8 cellular contexts compared by ENCODE assay signal in the genomic region with DNA sequence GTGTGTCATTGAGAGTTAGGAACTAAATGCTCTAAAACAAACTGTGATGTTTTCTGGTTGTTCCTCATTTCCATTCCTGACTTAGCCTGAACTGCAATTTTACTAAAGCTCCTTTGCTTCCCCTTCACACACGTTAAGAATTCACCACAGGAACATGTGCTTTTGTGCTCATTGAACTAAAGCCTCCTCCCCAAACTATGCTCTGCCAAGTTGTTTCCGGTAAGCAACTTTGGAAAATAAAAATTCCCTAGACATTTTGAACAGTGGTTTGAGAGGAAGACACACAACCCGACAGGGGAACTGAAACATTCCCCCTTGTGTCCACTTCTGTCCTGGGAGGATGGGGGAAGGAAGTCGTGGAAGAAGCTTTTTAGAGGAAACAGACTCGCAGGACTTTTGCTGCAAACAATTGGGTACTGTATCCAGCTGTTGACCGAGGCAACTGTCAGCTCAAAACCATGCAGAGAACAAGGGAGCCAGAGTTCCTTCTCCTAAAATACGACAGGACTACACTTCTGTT.
DNase-seq lines count a peak whose midpoint lies in the region; ATAC-seq and TF ChIP-seq lines count a peak whose summit lies in the region.

No MANE protein-coding gene starts in this region.

- peak overlapping the region in 1 of 2 experiments; percentile 30 for H3K4ac ChIP-seq in mesenchymal stem cell (ENCODE audit: low read depth in 1 of 2, low read length in 2 of 2)

- H3K27ac Mint-ChIP-seq in chondrocyte (ENCODE audit: unreplicated experiment) (peak overlapping the region; percentile 91), T-cell (no peak overlapping the region)

- H3K27me3 Mint-ChIP-seq in chondrocyte (ENCODE audit: low read depth) (no peaks in the 10 kb centered on the region), T-cell (peaks cover 3 to 4% of the 10 kb centered on the region in 2 donors)

- H3K4me1 ChIP-seq in mesenchymal stem cell (ENCODE audit: control insufficient read depth, insufficient read depth, low read depth, low read length) (peaks cover 2% of the 10 kb centered on the region), aorta (ENCODE audit: control insufficient read depth in 1 of 2, insufficient read depth in 2 of 2, low read length in 2 of 2) (peaks cover 5 to 14% of the 10 kb centered on the region in 2 donors)

- WGBS in mesenchymal stem cell, result 26% methylated on average over 7 of the region's 7 CpGs
- WGBS in aorta, 2 donors, result 0 to 3% methylated on average over 7 of the region's 7 CpGs

- peak overlapping the region; percentile 83 for H3K9ac ChIP-seq in mesenchymal stem cell (ENCODE audit: low read length)

- intact Hi-C loops in aorta (cut with DNase I), result loop anchor here in 1 of 2 donors (1.0 kb wide), 1 partner anchor 45 kb away; no protein-coding TSS in a partner anchor

- H3K4me2 ChIP-seq in mesenchymal stem cell (ENCODE audit: low read length, poor library complexity, severe bottlenecking), result peak overlapping the region; percentile 66

- H3K23ac ChIP-seq in mesenchymal stem cell (ENCODE audit: low read length in 2 of 2), result no peak overlapping the region

- H3K9me3 Mint-ChIP-seq in chondrocyte (ENCODE audit: low read depth), result no peaks in the 10 kb centered on the region
- no peaks in the 10 kb centered on the region for H3K9me3 Mint-ChIP-seq in T-cell

- no peak overlapping the region for H2BK12ac ChIP-seq in mesenchymal stem cell (ENCODE audit: low read length in 2 of 2)

- H2AFZ ChIP-seq in mesenchymal stem cell (ENCODE audit: low read depth, low read length), result peak overlapping the region; percentile 46

- CTCF ChIA-PET in BJ (lab: Yijun Ruan, JAX), result interaction anchor here (0.6 to 1.2 kb wide), 3 partner anchors 10 to 214 kb away, joined by 3 read pairs; no protein-coding TSS in a partner anchor
- CTCF ChIA-PET in T-cell (lab: Charles Lee), result interaction anchor here in 1 of 2 donors (0.6 kb wide), 1 partner anchor 11 kb away, joined by 4 read pairs; no protein-coding TSS in a partner anchor

- H3K36me3 Mint-ChIP-seq in chondrocyte (ENCODE audit: low read depth) (no peaks in the 10 kb centered on the region), T-cell (peaks cover 6% of the 10 kb centered on the region)

- peak; percentile 69 for ATAC-seq in aorta (ENCODE audit: low FRiP score)
- ATAC-seq in HG02678 (IDR thresholded peaks at IDR 0.05; ENCODE audit: unreplicated experiment), result no peak
- ATAC-seq in T-cell (replicated peaks in 1 of 4), result no peak

- peak overlapping the region; percentile 79 for H2BK120ac ChIP-seq in mesenchymal stem cell (ENCODE audit: low read depth, low read length)

- POLR2A ChIA-PET in BJ (lab: Charles Lee) (no interaction called here), T-cell (lab: Charles Lee) (interaction anchor here in 1 of 2 donors (0.9 kb wide), 1 partner anchor 10 kb away, joined by 3 read pairs; no protein-coding TSS in a partner anchor)

- H3K36me3 ChIP-seq in BJ (ENCODE audit: control insufficient read depth, insufficient read depth, low read length) (no peaks in the 10 kb centered on the region), mesenchymal stem cell (ENCODE audit: control insufficient read depth in 1 of 2, insufficient read depth in 2 of 2, low read depth in 1 of 2, low read length in 2 of 2) (no peaks in the 10 kb centered on the region), aorta (ENCODE audit: control insufficient read depth in 1 of 2, insufficient read depth in 2 of 2, low read length in 1 of 2) (no peaks in the 10 kb centered on the region)

- TF ChIP-seq CTCF in BJ (IDR thresholded peaks at IDR 0.05; ENCODE audit: insufficient read depth, low read depth, low read length) (no peak), chondrocyte (IDR thresholded peaks at IDR 0.05) (no peak)

- H3K4me3 ChIP-seq in BJ (ENCODE audit: low read depth, low read length), result peak overlapping the region; percentile 10; the same call in 1 of the 2 replicates
- H3K4me3 ChIP-seq in mesenchymal stem cell (ENCODE audit: insufficient read depth in 1 of 2, low read depth in 1 of 2, low read length in 2 of 2), result peak overlapping the region in 1 of 2 experiments; percentile 63
- H3K4me3 ChIP-seq in aorta (ENCODE audit: low read length in 2 of 2), result peak overlapping the region in 1 of 2 donors; percentile 30

- H2BK5ac ChIP-seq in mesenchymal stem cell (ENCODE audit: low read depth, low read length, poor library complexity, severe bottlenecking), result no peak overlapping the region

- H3K27me3 ChIP-seq in BJ (ENCODE audit: control insufficient read depth, insufficient read depth, low read length), result no peaks in the 10 kb centered on the region
- H3K27me3 ChIP-seq in mesenchymal stem cell (ENCODE audit: control insufficient read depth in 1 of 2, insufficient read depth in 1 of 2, low read length in 2 of 2), result no peaks in the 10 kb centered on the region
- no peaks in the 10 kb centered on the region for H3K27me3 ChIP-seq in aorta (ENCODE audit: control insufficient read depth in 1 of 2, insufficient read depth in 2 of 2, low read length in 1 of 2)

- no peak overlapping the region for H3K14ac ChIP-seq in mesenchymal stem cell (ENCODE audit: low read length in 2 of 2)

- H3K27ac ChIP-seq in mesenchymal stem cell (ENCODE audit: low read length, poor library complexity, severe bottlenecking), result peak overlapping the region; percentile 26
- H3K27ac ChIP-seq in aorta (ENCODE audit: low read depth in 1 of 2, low read length in 2 of 2), result peak overlapping the region in 1 of 2 donors; percentile 38

- peak overlapping the region; percentile 57 for H3K4me3 Mint-ChIP-seq in chondrocyte (ENCODE audit: unreplicated experiment)
- peak overlapping the region in 1 of 3 donors; percentile 69 for H3K4me3 Mint-ChIP-seq in T-cell

- H3K9me3 ChIP-seq in mesenchymal stem cell (ENCODE audit: control insufficient read depth, low read length) (no peaks in the 10 kb centered on the region), aorta (ENCODE audit: control insufficient read depth, low read length) (no peaks in the 10 kb centered on the region)

- peaks cover 40% of the 10 kb centered on the region for H3K79me1 ChIP-seq in mesenchymal stem cell (replicated peaks; ENCODE audit: low read length, poor library complexity, severe bottlenecking)

- H3K4me1 Mint-ChIP-seq in chondrocyte (ENCODE audit: low read depth) (peaks cover 54% of the 10 kb centered on the region), T-cell (peaks cover 15 to 25% (median 20%) of the 10 kb centered on the region in 3 donors)

- no peak overlapping the region for H2AK5ac ChIP-seq in mesenchymal stem cell (ENCODE audit: low read length, severe bottlenecking)

- DNase-seq in BJ (ENCODE audit: low read depth), result no peak
- DNase-seq in NAMALWA (ENCODE audit: low spot score), result peak; percentile 34
- DNase-seq in chondrocyte (ENCODE audit: low spot score), result no peak
- DNase-seq in mesenchymal stem cell, result peak; percentile 47
- no peak for DNase-seq in aorta
- no peak for DNase-seq in T-cell
- no peak for DNase-seq in central memory CD4-positive, alpha-beta T cell

- peak overlapping the region; percentile 39 for H4K91ac ChIP-seq in mesenchymal stem cell (ENCODE audit: low read length)

- H2BK15ac ChIP-seq in mesenchymal stem cell (ENCODE audit: low read depth, poor library complexity, severe bottlenecking), result no peak overlapping the region

- H4K8ac ChIP-seq in mesenchymal stem cell (ENCODE audit: low read length), result peak overlapping the region; percentile 72

- peak overlapping the region; percentile 28 to 55 for H3K18ac ChIP-seq in mesenchymal stem cell (ENCODE audit: low read depth in 1 of 2, low read length in 2 of 2)

Comparison
In these comparisons a context has a peak if more than half of its experiments do, and no peak if none do; other contexts are left out.
1. DNase-seq: peak in NAMALWA (single experiment) and mesenchymal stem cell (single experiment); none in BJ (single experiment), chondrocyte (single experiment), aorta (0 of 2), T-cell (0 of 34) and central memory CD4-positive, alpha-beta T cell (single experiment).